Comparison of ENCODE assay signal across 9 cellular contexts in the genomic region with DNA sequence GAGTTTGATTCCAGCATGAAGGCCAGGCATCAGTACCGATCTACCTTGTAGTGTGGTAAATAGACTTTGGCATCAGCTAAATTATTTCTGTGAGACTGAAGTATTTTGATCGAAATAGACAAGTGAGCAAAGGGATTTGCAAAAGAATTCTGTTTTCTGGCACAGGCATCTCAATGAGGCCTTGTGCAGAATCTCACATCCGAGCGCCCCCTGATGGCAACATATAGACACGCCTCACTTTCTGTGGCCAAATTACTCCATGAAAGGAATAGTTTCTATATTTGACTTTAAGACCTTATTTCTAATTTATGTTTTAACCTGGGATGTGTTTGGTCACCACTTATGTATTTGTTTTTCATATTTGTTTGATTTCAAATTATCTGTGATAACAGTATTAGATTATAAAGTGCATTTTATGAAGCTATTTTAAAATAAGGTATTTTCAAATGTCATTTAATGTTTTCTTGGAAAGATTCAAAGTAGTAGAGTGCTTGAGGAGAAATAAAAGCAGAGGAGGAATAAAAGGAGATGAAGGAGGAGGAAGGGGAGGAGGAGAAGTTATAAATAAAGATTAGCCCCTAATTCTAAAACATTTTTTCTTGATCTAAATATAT.
DNase-seq lines count a peak whose midpoint lies in the region; ATAC-seq, FAIRE-seq and TF ChIP-seq lines count a peak whose summit lies in the region.
"Had no signal": no experiment of that assay in that cellular context is flagged by ENCODE, and none has a peak within 500 bp of the region (broad histone marks: within the 10 kb centered on the region; RNA-seq: fewer than 3 reads in every experiment).

No MANE protein-coding gene starts in this region.

- H3K27ac Mint-ChIP-seq in activated CD4-positive, alpha-beta T cell treated with anti-CD3 and anti-CD28 coated beads, Interleukin-2, amount 10 ng/mL, durations not matched to agents 24 days and 14 days, result no peak overlapping the region
- H3K27ac Mint-ChIP-seq: activated naive CD8-positive, alpha-beta T cell had no signal

- H3K9me3 ChIP-seq in adipocyte (ENCODE audit: control insufficient read depth, low read length) (no peaks in the 10 kb centered on the region), keratinocyte (ENCODE audit: control insufficient read depth, low read depth, low read length) (no peaks in the 10 kb centered on the region)

- no peaks in the 10 kb centered on the region for H3K9me3 Mint-ChIP-seq in activated CD4-positive, alpha-beta T cell treated with anti-CD3 and anti-CD28 coated beads, Interleukin-2, amount 10 ng/mL, durations not matched to agents 24 days and 14 days

- DNase-seq in activated CD4-positive, alpha-beta T cell treated with anti-CD3 and anti-CD28 coated beads, Interleukin-2, amount 10 ng/mL, durations not matched to agents 24 days and 14 days, result peak; percentile 55
- DNase-seq in activated CD4-positive, alpha-beta T cell treated with anti-CD3 and anti-CD28 coated beads for 1 hour, result no peak
- DNase-seq in LHCN-M2 (ENCODE audit: low read depth), result peak; percentile 42
- DNase-seq in adipocyte (ENCODE audit: low read depth), result peak; percentile 76
- no peak for DNase-seq in keratinocyte (ENCODE audit: low read depth, low spot score)
- DNase-seq in cerebellar nuclear complex (lab: John Stamatoyannopoulos, UW), result no peak

- H3K36me3 ChIP-seq in adipocyte (ENCODE audit: control insufficient read depth, insufficient read depth, low read length, severe bottlenecking) (no peaks in the 10 kb centered on the region), keratinocyte (ENCODE audit: control insufficient read depth in 2 of 2, extremely low read depth in 1 of 2, insufficient read depth in 2 of 2, low read length in 2 of 2) (no peaks in the 10 kb centered on the region)

- peaks cover 3% of the 10 kb centered on the region for H3K27me3 ChIP-seq in adipocyte (replicated peaks; ENCODE audit: control insufficient read depth, insufficient read depth, low read length)
- H3K27me3 ChIP-seq in keratinocyte (ENCODE audit: control insufficient read depth, extremely low read depth, insufficient read depth, low read length), result no peaks in the 10 kb centered on the region

- no peaks in the 10 kb centered on the region for H3K9me1 ChIP-seq in keratinocyte (ENCODE audit: control insufficient read depth, extremely low read depth, insufficient read depth, low read length)

- H3K4me3 ChIP-seq in adipocyte (ENCODE audit: low read length), result no peak overlapping the region
- no peak overlapping the region for H3K4me3 ChIP-seq in keratinocyte (ENCODE audit: control insufficient read depth in 2 of 3, extremely low read depth in 1 of 3, insufficient read depth in 2 of 3, low read depth in 1 of 3, low read length in 3 of 3)

- H3K79me2 ChIP-seq in keratinocyte (ENCODE audit: control insufficient read depth, insufficient read depth, low read length), result no peaks in the 10 kb centered on the region

- H3K36me3 Mint-ChIP-seq in activated CD4-positive, alpha-beta T cell treated with anti-CD3 and anti-CD28 coated beads, Interleukin-2, amount 10 ng/mL, durations not matched to agents 24 days and 14 days (ENCODE audit: low read depth), result no peaks in the 10 kb centered on the region
- H3K36me3 Mint-ChIP-seq: activated naive CD8-positive, alpha-beta T cell had no signal

- H3K9ac ChIP-seq in adipocyte (ENCODE audit: low read length) (no peak overlapping the region), keratinocyte (ENCODE audit: control insufficient read depth, extremely low read depth, insufficient read depth, low read length) (no peak overlapping the region)

- H3K27me3 Mint-ChIP-seq in activated CD4-positive, alpha-beta T cell treated with anti-CD3 and anti-CD28 coated beads, Interleukin-2, amount 10 ng/mL, durations not matched to agents 24 days and 14 days, result no peaks in the 10 kb centered on the region
- H3K27me3 Mint-ChIP-seq: activated naive CD8-positive, alpha-beta T cell had no signal

- no peak overlapping the region for H3K4me3 Mint-ChIP-seq in activated CD4-positive, alpha-beta T cell treated with anti-CD3 and anti-CD28 coated beads, Interleukin-2, amount 10 ng/mL, durations not matched to agents 24 days and 14 days
- H3K4me3 Mint-ChIP-seq: activated naive CD8-positive, alpha-beta T cell had no signal

- H3K4me1 ChIP-seq in adipocyte (ENCODE audit: control insufficient read depth, insufficient read depth, low read length) (no peaks in the 10 kb centered on the region), keratinocyte (ENCODE audit: control insufficient read depth, extremely low read depth, insufficient read depth, low read length) (no peaks in the 10 kb centered on the region)

- H3K4me1 Mint-ChIP-seq in activated CD4-positive, alpha-beta T cell treated with anti-CD3 and anti-CD28 coated beads, Interleukin-2, amount 10 ng/mL, durations not matched to agents 24 days and 14 days, result no peaks in the 10 kb centered on the region

- no peak overlapping the region for H3K27ac ChIP-seq in keratinocyte (ENCODE audit: control insufficient read depth, insufficient read depth, low read length)

- H3K4me2 ChIP-seq in keratinocyte (ENCODE audit: control insufficient read depth, extremely low read depth, insufficient read depth, low read depth, low read length), result no peak overlapping the region

- intact Hi-C loops in activated CD4-positive, alpha-beta T cell treated with anti-CD3 and anti-CD28 coated beads, Interleukin-2, amount 10 ng/mL, durations not matched to agents 24 days and 14 days (cut with micrococcal nuclease), result no loop called here

- no peak overlapping the region for H2AFZ ChIP-seq in keratinocyte (ENCODE audit: control insufficient read depth, low read length)

- no peak for ATAC-seq in GM18519 (IDR thresholded peaks at IDR 0.05; ENCODE audit: low FRiP score, unreplicated experiment)
- no peak for ATAC-seq in HG03095 (IDR thresholded peaks at IDR 0.05; ENCODE audit: unreplicated experiment)

- dilution Hi-C loops in keratinocyte (cut with MboI; ENCODE audit: extremely low pct_ligation_motif_present, low sequenced_read_pairs), result no loop called here

- no peaks in the 10 kb centered on the region for H4K20me1 ChIP-seq in keratinocyte (ENCODE audit: control insufficient read depth, extremely low read depth, insufficient read depth, low read length)

- peak; percentile 67 to 81 (median 77) for TF ChIP-seq CTCF in keratinocyte (optimal IDR thresholded peaks at IDR 0.05 in 1 of 3, IDR thresholded peaks at IDR 0.05 in 1 of 3, conservative IDR thresholded peaks at IDR 0.05 in 1 of 3; ENCODE audit: extremely low read depth in 1 of 3, insufficient read depth in 2 of 3, low read length in 3 of 3)

- no peak for FAIRE-seq in keratinocyte (lab: Jason Lieb, UNC)

Comparison
In these comparisons a context has a peak if more than half of its experiments do, and no peak if none do; other contexts are left out.
1. DNase-seq: peak in activated CD4-positive, alpha-beta T cell treated with anti-CD3 and anti-CD28 coated beads, Interleukin-2, amount 10 ng/mL, durations not matched to agents 24 days and 14 days (single experiment), LHCN-M2 (single experiment) and adipocyte (single experiment); none in activated CD4-positive, alpha-beta T cell treated with anti-CD3 and anti-CD28 coated beads for 1 hour (single experiment), keratinocyte (single experiment) and cerebellar nuclear complex (0 of 2).